Comparison of ENCODE assay signal across 22 cellular contexts in genomic region chr4:36196145-36196925, GRCh38. TPM values are rescaled to one million over a fixed set of nuclear protein-coding genes. Genes with fewer than 3 reads are reported as not detected.
DNase-seq lines count a peak whose midpoint lies in the region; ATAC-seq and TF ChIP-seq lines count a peak whose summit lies in the region.
"Had no signal": no experiment of that assay in that cellular context is flagged by ENCODE, and none has a peak within 500 bp of the region (broad histone marks: within the 10 kb centered on the region; RNA-seq: fewer than 3 reads in every experiment).

No MANE protein-coding gene starts in this region.

- no peaks in the 10 kb centered on the region for H3K9me3 Mint-ChIP-seq in stimulated activated naive CD8-positive, alpha-beta T cell treated with anti-CD3 and anti-CD28 coated beads, Interleukin-15, amount 100 ng/mL, for 72 hours
- H3K9me3 Mint-ChIP-seq: CD4-positive, alpha-beta T cell had no signal

- no peaks in the 10 kb centered on the region for H3K4me1 ChIP-seq in upper lobe of right lung
- H3K4me1 ChIP-seq: HAP-1 had no signal

- no peaks in the 10 kb centered on the region for H3K9me3 ChIP-seq in upper lobe of right lung
- H3K9me3 ChIP-seq: HAP-1 had no signal

- peak; percentile 3 for DNase-seq in DMS 273 (lab: John Stamatoyannopoulos, UW; ENCODE audit: unreplicated experiment)
- DNase-seq in DMS 273 treated with DMSO at 0.1 percent for 48 hours (lab: John Stamatoyannopoulos, UW): no peak
- peak; percentile 57 for DNase-seq in amniotic epithelial cell (ENCODE audit: low read depth)
- DNase-seq in epithelial cell of prostate (ENCODE audit: low read depth, low spot score): peak; percentile 16
- no peak for DNase-seq in NCI-H187 (lab: John Stamatoyannopoulos, UW)
- no peak for DNase-seq in upper lobe of right lung
- DNase-seq in stimulated activated naive CD8-positive, alpha-beta T cell treated with anti-CD3 and anti-CD28 coated beads, Interleukin-15, amount 100 ng/mL, for 72 hours: no peak
- DNase-seq: ACHN; CD4-positive, alpha-beta T cell; GF-D8; KG1; NCI-H1105; NCI-H1694; NCI-H2081 treated with DMSO at 0.1 percent for 48 hours; NCI-H2171 treated with DMSO at 0.1 percent for 48 hours; NCI-H526; Right ventricle myocardium superior; SW 1271 had no signal

- no peak overlapping the region for H3K4me3 Mint-ChIP-seq in stimulated activated naive CD8-positive, alpha-beta T cell treated with anti-CD3 and anti-CD28 coated beads, Interleukin-15, amount 100 ng/mL, for 72 hours
- H3K4me3 Mint-ChIP-seq: CD4-positive, alpha-beta T cell had no signal

- intact Hi-C loops in upper lobe of right lung (cut with DNase I): no loop called here

- H3K27me3 Mint-ChIP-seq in stimulated activated naive CD8-positive, alpha-beta T cell treated with anti-CD3 and anti-CD28 coated beads, Interleukin-15, amount 100 ng/mL, for 72 hours: no peaks in the 10 kb centered on the region
- H3K27me3 Mint-ChIP-seq: CD4-positive, alpha-beta T cell had no signal

- no peak for TF ChIP-seq CTCF in upper lobe of right lung (IDR thresholded peaks at IDR 0.05)

- no peak overlapping the region for H3K27ac ChIP-seq in epithelial cell of prostate
- no peak overlapping the region for H3K27ac ChIP-seq in upper lobe of right lung
- H3K27ac ChIP-seq: 22Rv1, BLaER1 had no signal

- no peak overlapping the region for H3K4me3 ChIP-seq in upper lobe of right lung
- H3K4me3 ChIP-seq: BLaER1, HAP-1 had no signal

- peaks cover 25% of the 10 kb centered on the region for H3K4me1 Mint-ChIP-seq in stimulated activated naive CD8-positive, alpha-beta T cell treated with anti-CD3 and anti-CD28 coated beads, Interleukin-15, amount 100 ng/mL, for 72 hours

- H3K27me3 ChIP-seq in upper lobe of right lung: no peaks in the 10 kb centered on the region
- H3K27me3 ChIP-seq: BLaER1 had no signal

- H3K27ac Mint-ChIP-seq in stimulated activated naive CD8-positive, alpha-beta T cell treated with anti-CD3 and anti-CD28 coated beads, Interleukin-15, amount 100 ng/mL, for 72 hours: peak overlapping the region in 1 of 2 donors; percentile 3
- H3K27ac Mint-ChIP-seq: CD4-positive, alpha-beta T cell had no signal

- ATAC-seq in upper lobe of right lung (no peak), GM21528 (IDR thresholded peaks at IDR 0.05; ENCODE audit: low FRiP score, unreplicated experiment) (no peak)
- ATAC-seq in stimulated activated naive CD8-positive, alpha-beta T cell treated with anti-CD3 and anti-CD28 coated beads, Interleukin-15, amount 100 ng/mL, for 72 hours: no peak

- H3K36me3 ChIP-seq in upper lobe of right lung: no peaks in the 10 kb centered on the region
- H3K36me3 ChIP-seq: HAP-1 had no signal

RNA-seq across cellular contexts. Expression of gene ARAP2, which starts 48.0 kb away (rescaled TPM):
- total RNA-seq in upper lobe of right lung: 57.2 TPM

Comparison
In these comparisons a context has a peak if more than half of its experiments do, and no peak if none do; other contexts are left out.
1. DNase-seq: peak in DMS 273 (single experiment), amniotic epithelial cell (single experiment) and epithelial cell of prostate (single experiment); none in DMS 273 treated with DMSO at 0.1 percent for 48 hours (single experiment), NCI-H187 (0 of 2), upper lobe of right lung (single experiment) and stimulated activated naive CD8-positive, alpha-beta T cell treated with anti-CD3 and anti-CD28 coated beads, Interleukin-15, amount 100 ng/mL, for 72 hours (0 of 2).